8 cellular contexts compared by ENCODE assay signal in genomic region chr3:111761309-111761795, GRCh38.
DNase-seq lines count a peak whose midpoint lies in the region; ATAC-seq, FAIRE-seq and TF ChIP-seq lines count a peak whose summit lies in the region.

No MANE protein-coding gene starts in this region.

- H2AFZ ChIP-seq in HepG2 (ENCODE audit: low read length), result no peak overlapping the region

- no peak overlapping the region for H3K4me3 Mint-ChIP-seq in activated T-helper 2 cell treated with anti-CD3 and anti-CD28 coated beads, Interferon-gamma antibody, Interleukin-2, Interleukin-4, amounts not matched to agents 10 μg/mL and 5 μg/mL and 100 μg/mL, durations not matched to agents 14 hours and 24 hours and 36 hours (ENCODE audit: low read depth)

- no peak overlapping the region for H3K4me3 ChIP-seq in liver (ENCODE audit: low read depth in 1 of 3, low read length in 3 of 3)
- H3K4me3 ChIP-seq in HepG2 (replicated peaks in 1 of 3; ENCODE audit: insufficient read depth in 1 of 3, low read depth in 2 of 3, low read length in 3 of 3), result no peak overlapping the region
- no peak overlapping the region for H3K4me3 ChIP-seq in kidney (ENCODE audit: low read length in 2 of 2)
- H3K4me3 ChIP-seq in urinary bladder (ENCODE audit: low read depth, low read length), result no peak overlapping the region

- H3K27ac ChIP-seq in liver (ENCODE audit: low read depth in 1 of 2, low read length in 2 of 2) (peak overlapping the region; percentile 9 to 28), HepG2 (ENCODE audit: extremely low read length, insufficient read depth, low read length) (no peak overlapping the region), VCaP (peak overlapping the region; percentile 59), kidney (ENCODE audit: low read depth in 2 of 2, low read length in 2 of 2) (peak overlapping the region; percentile 7 to 56), urinary bladder (ENCODE audit: low read depth) (peak overlapping the region; percentile 90)

- H3K27me3 Mint-ChIP-seq in activated T-helper 2 cell treated with anti-CD3 and anti-CD28 coated beads, Interferon-gamma antibody, Interleukin-2, Interleukin-4, amounts not matched to agents 10 μg/mL and 5 μg/mL and 100 μg/mL, durations not matched to agents 14 hours and 24 hours and 36 hours (ENCODE audit: low read depth), result no peaks in the 10 kb centered on the region

- H3K9me3 Mint-ChIP-seq in activated T-helper 2 cell treated with anti-CD3 and anti-CD28 coated beads, Interferon-gamma antibody, Interleukin-2, Interleukin-4, amounts not matched to agents 10 μg/mL and 5 μg/mL and 100 μg/mL, durations not matched to agents 14 hours and 24 hours and 36 hours, result no peaks in the 10 kb centered on the region

- in situ Hi-C loops in HepG2 (cut with HindIII; ENCODE audit: extremely low pct_ligation_motif_present, low pct_unique_long_range_greater_than_20kb), result no loop called here

- no peaks in the 10 kb centered on the region for H3K36me3 ChIP-seq in liver (ENCODE audit: control insufficient read depth in 4 of 4, insufficient read depth in 3 of 4, low read depth in 1 of 4, low read length in 3 of 4)
- H3K36me3 ChIP-seq in HepG2 (replicated peaks in 1 of 2; ENCODE audit: control insufficient read depth in 1 of 2, insufficient read depth in 2 of 2, low read length in 2 of 2), result no peaks in the 10 kb centered on the region
- no peaks in the 10 kb centered on the region for H3K36me3 ChIP-seq in kidney (ENCODE audit: control insufficient read depth in 1 of 2, insufficient read depth in 2 of 2, low read length in 2 of 2)
- no peaks in the 10 kb centered on the region for H3K36me3 ChIP-seq in urinary bladder (ENCODE audit: insufficient read depth)

- H3K79me2 ChIP-seq in HepG2 (ENCODE audit: insufficient read depth, low read length), result peaks cover 10% of the 10 kb centered on the region

- FAIRE-seq in HepG2 (lab: Jason Lieb, UNC) (no peak), kidney (lab: Jason Lieb, UNC) (no peak)

- intact Hi-C loops in HepG2 (cut with micrococcal nuclease; ENCODE audit: unreplicated experiment) (no loop called here), kidney (cut with DNase I) (no loop called here)
- intact Hi-C loops in activated T-helper 2 cell treated with anti-CD3 and anti-CD28 coated beads, Interferon-gamma antibody, Interleukin-2, Interleukin-4, amounts not matched to agents 10 μg/mL and 5 μg/mL and 100 μg/mL, durations not matched to agents 14 hours and 24 hours and 36 hours (cut with micrococcal nuclease), result loop anchor here (2.0 kb wide), 1 partner anchor 25 kb away; no protein-coding TSS in a partner anchor

- no peaks in the 10 kb centered on the region for H3K27me3 ChIP-seq in liver (ENCODE audit: control insufficient read depth in 4 of 4, insufficient read depth in 4 of 4, low read length in 3 of 4)
- no peaks in the 10 kb centered on the region for H3K27me3 ChIP-seq in HepG2 (ENCODE audit: control insufficient read depth in 1 of 2, insufficient read depth in 2 of 2, low read length in 2 of 2)

- no peak for ATAC-seq in HepG2
- no peak for ATAC-seq in GM19455 (IDR thresholded peaks at IDR 0.05; ENCODE audit: unreplicated experiment)

- TF ChIP-seq RAD21 in liver (IDR thresholded peaks at IDR 0.05), result no peak
- no peak for TF ChIP-seq RAD21 in HepG2 (CRISPR knock-in tag; IDR thresholded peaks at IDR 0.05)

- H3K36me3 Mint-ChIP-seq in activated T-helper 2 cell treated with anti-CD3 and anti-CD28 coated beads, Interferon-gamma antibody, Interleukin-2, Interleukin-4, amounts not matched to agents 10 μg/mL and 5 μg/mL and 100 μg/mL, durations not matched to agents 14 hours and 24 hours and 36 hours (ENCODE audit: low read depth), result no peaks in the 10 kb centered on the region

- no TSS peak for BruUV-seq in HepG2 (replicated peaks; lab: Mats Ljungman, UMichigan)

- H4K20me1 ChIP-seq in HepG2 (ENCODE audit: insufficient read depth, low read length), result no peaks in the 10 kb centered on the region

- TF ChIP-seq CTCF in liver (IDR thresholded peaks at IDR 0.05; ENCODE audit: low read depth, low read length, missing input control) (no peak), HepG2 (CRISPR knock-in tag; IDR thresholded peaks at IDR 0.05) (no peak), VCaP (conservative IDR thresholded peaks at IDR 0.05) (no peak), kidney (IDR thresholded peaks at IDR 0.05; ENCODE audit: borderline replicate concordance, extremely low read depth, insufficient read depth) (no peak)

- no peak for TF ChIP-seq EP300 in HepG2 (IDR thresholded peaks at IDR 0.05; ENCODE audit: low read depth in 2 of 2, low read length in 2 of 2)
- no peak for TF ChIP-seq EP300 in HepG2 (CRISPR knock-in tag; IDR thresholded peaks at IDR 0.05; ENCODE audit: borderline replicate concordance)

- TF ChIP-seq POLR2A in HepG2 (IDR thresholded peaks at IDR 0.05; ENCODE audit: insufficient read depth in 1 of 2, low read depth in 2 of 2, low read length in 2 of 2), result no peak

- DNase-seq in HepG2 (ENCODE audit: low spot score) (no peak), kidney (no peak), NCI-H2196 (lab: John Stamatoyannopoulos, UW; ENCODE audit: unreplicated experiment) (no peak)
- DNase-seq in activated T-helper 2 cell treated with anti-CD3 and anti-CD28 coated beads, Interferon-gamma antibody, Interleukin-2, Interleukin-4, amounts not matched to agents 10 μg/mL and 5 μg/mL and 100 μg/mL, durations not matched to agents 14 hours and 24 hours and 36 hours (ENCODE audit: low spot score), result no peak

- no peak overlapping the region for H3K4me2 ChIP-seq in HepG2 (ENCODE audit: low read depth, low read length)

- CTCF ChIA-PET in HepG2 (lab: Yijun Ruan, JAX; ENCODE audit: low intra/inter-chr PET ratio, low total read pairs), result no interaction called here

- H3K4me1 ChIP-seq in liver (ENCODE audit: control insufficient read depth in 4 of 4, insufficient read depth in 4 of 4, low read length in 3 of 4), result peaks cover 2 to 47% (median 17%) of the 10 kb centered on the region in 4 donors
- peaks cover 39% of the 10 kb centered on the region for H3K4me1 ChIP-seq in HepG2 (ENCODE audit: insufficient read depth, low read length)
- H3K4me1 ChIP-seq in kidney (ENCODE audit: control insufficient read depth in 1 of 2, insufficient read depth in 1 of 2, low read depth in 1 of 2, low read length in 2 of 2), result peaks cover 4 to 31% of the 10 kb centered on the region in 2 donors
- H3K4me1 ChIP-seq in urinary bladder (ENCODE audit: insufficient read depth), result no peaks in the 10 kb centered on the region

- POLR2A ChIA-PET in HepG2 (lab: Yijun Ruan, JAX), result no interaction called here

- 64% methylated on average over 4 of the region's 4 CpGs for WGBS in liver
- WGBS in HepG2 (ENCODE audit: low lambda C conversion rate), result 94% methylated on average over 4 of the region's 4 CpGs
- 17% methylated on average over 4 of the region's 4 CpGs for WGBS in urinary bladder

- H3K9me3 ChIP-seq in liver (ENCODE audit: control insufficient read depth in 4 of 4, low read length in 3 of 4), result no peaks in the 10 kb centered on the region
- no peaks in the 10 kb centered on the region for H3K9me3 ChIP-seq in HepG2 (ENCODE audit: low read length)
- H3K9me3 ChIP-seq in kidney (ENCODE audit: control insufficient read depth in 1 of 2, low read length in 2 of 2), result no peaks in the 10 kb centered on the region

- H3K4me1 Mint-ChIP-seq in activated T-helper 2 cell treated with anti-CD3 and anti-CD28 coated beads, Interferon-gamma antibody, Interleukin-2, Interleukin-4, amounts not matched to agents 10 μg/mL and 5 μg/mL and 100 μg/mL, durations not matched to agents 14 hours and 24 hours and 36 hours (ENCODE audit: low read depth), result peaks cover 10% of the 10 kb centered on the region

- H3K9ac ChIP-seq in liver (ENCODE audit: low read depth in 1 of 2, low read length in 2 of 2), result no peak overlapping the region
- H3K9ac ChIP-seq in HepG2 (ENCODE audit: insufficient read depth, low read depth, low read length), result no peak overlapping the region
- no peak overlapping the region for H3K9ac ChIP-seq in kidney (ENCODE audit: low read length in 2 of 2)

- H3K27ac Mint-ChIP-seq in activated T-helper 2 cell treated with anti-CD3 and anti-CD28 coated beads, Interferon-gamma antibody, Interleukin-2, Interleukin-4, amounts not matched to agents 10 μg/mL and 5 μg/mL and 100 μg/mL, durations not matched to agents 14 hours and 24 hours and 36 hours, result no peak overlapping the region

TF ChIP-seq in liver, 16 proteins besides CTCF, POLR2A, EP300 and RAD21 (continues in another document):
- TF ChIP-seq FOXA2 (IDR thresholded peaks at IDR 0.05) (no peak), ATF3 (IDR thresholded peaks at IDR 0.05) (no peak), JUND (IDR thresholded peaks at IDR 0.05) (no peak), EGR1 (IDR thresholded peaks at IDR 0.05; ENCODE audit: low read depth in 2 of 2) (no peak), NR2F2 (IDR thresholded peaks at IDR 0.05) (no peak), TAF1 (conservative IDR thresholded peaks at IDR 0.05) (no peak), GABPA (IDR thresholded peaks at IDR 0.05 in 1 of 2, conservative IDR thresholded peaks at IDR 0.05 in 1 of 2) (no peak), RXRA (IDR thresholded peaks at IDR 0.05) (no peak), MAX (IDR thresholded peaks at IDR 0.05) (no peak), YY1 (IDR thresholded peaks at IDR 0.05) (no peak)

TF ChIP-seq in HepG2, 621 proteins besides CTCF, POLR2A, EP300 and RAD21 (continues in another document):
- no peak for TF ChIP-seq THAP8 (CRISPR knock-in tag; IDR thresholded peaks at IDR 0.05; ENCODE audit: borderline replicate concordance)
- no peak for TF ChIP-seq FUBP1 (CRISPR knock-in tag; IDR thresholded peaks at IDR 0.05; ENCODE audit: borderline replicate concordance)
- no peak for TF ChIP-seq SP1 (IDR thresholded peaks at IDR 0.05)
- no peak for TF ChIP-seq SP1 (CRISPR knock-in tag; IDR thresholded peaks at IDR 0.05)
